Comparison of ENCODE assay signal across 27 cellular contexts in genomic region chr2:9808334-9809063, GRCh38. TPM values are rescaled to one million over a fixed set of nuclear protein-coding genes. Genes with fewer than 3 reads are reported as not detected.
DNase-seq lines count a peak whose midpoint lies in the region; ATAC-seq and TF ChIP-seq lines count a peak whose summit lies in the region.
"Had no signal": no experiment of that assay in that cellular context is flagged by ENCODE, and none has a peak within 500 bp of the region (broad histone marks: within the 10 kb centered on the region; RNA-seq: fewer than 3 reads in every experiment).

No MANE protein-coding gene starts in this region.

- H3K36me3 ChIP-seq in GM23338 (ENCODE audit: insufficient read depth) (no peaks in the 10 kb centered on the region), prostate gland (no peaks in the 10 kb centered on the region), ascending aorta (no peaks in the 10 kb centered on the region)
- H3K36me3 ChIP-seq: pancreas had no signal

- H3K27me3 ChIP-seq in GM23338 (ENCODE audit: insufficient read depth) (no peaks in the 10 kb centered on the region), prostate gland (replicated peaks; ENCODE audit: insufficient read depth) (no peaks in the 10 kb centered on the region), ascending aorta (no peaks in the 10 kb centered on the region)
- H3K27me3 ChIP-seq: pancreas had no signal

- no peak for DNase-seq in GM23338 (ENCODE audit: low spot score)
- DNase-seq in T-helper 17 cell = no peak
- no peak for DNase-seq in left colon
- DNase-seq in prostate gland (ENCODE audit: low spot score) = no peak
- no peak for DNase-seq in ascending aorta (ENCODE audit: low spot score in 2 of 2)
- DNase-seq in NK-92 treated with Interleukin-12 subunit alpha and Interleukin-12 subunit beta, amount 100 ng/mL, for 24 hours (lab: John Stamatoyannopoulos, UW) = no peak
- DNase-seq: activated CD4-positive, alpha-beta T cell treated with anti-CD3 and anti-CD28 coated beads, Interleukin-2, amount 10 ng/mL, durations not matched to agents 7 days and 5 days; anterior cingulate cortex; central memory CD4-positive, alpha-beta T cell; GF-D8; hippocampal formation; natural killer cell; NCI-H1417 treated with DMSO at 0.1 percent for 48 hours; NCI-H2081 treated with DMSO at 0.1 percent for 48 hours; NCI-H446 treated with DMSO at 0.1 percent for 48 hours; NCI-H82; stimulated activated CD4-positive, alpha-beta T cell treated with anti-CD3 and anti-CD28 coated beads, Interleukin-2, amount 100 ng/mL, for 48 hours; stimulated activated naive B cell treated with anti-CD40 and anti-IgM and Interleukin-4, amounts not matched to agents 10 μg/mL and 1 μg/mL and 100 μg/mL, for 72 hours had no signal

- intact Hi-C loops in left colon (cut with DNase I, micrococcal nuclease) = loop anchor here in 1 of 2 donors (10.0 kb wide), 1 partner anchor 246 kb away; no protein-coding TSS in a partner anchor
- intact Hi-C loops in prostate gland (cut with DNase I) = loop anchor here (10.0 kb wide), 1 partner anchor 626 kb away; no protein-coding TSS in a partner anchor
- intact Hi-C loops in ascending aorta (cut with DNase I) = no loop called here

- H3K79me2 ChIP-seq in GM23338 (replicated peaks; ENCODE audit: insufficient read depth) = no peaks in the 10 kb centered on the region

- H3K4me1 ChIP-seq in GM23338 (ENCODE audit: insufficient read depth) = no peaks in the 10 kb centered on the region
- H3K4me1 ChIP-seq in prostate gland (replicated peaks) = peaks cover 7% of the 10 kb centered on the region
- H3K4me1 ChIP-seq in ascending aorta = peaks cover 0 to 4% of the 10 kb centered on the region in 2 donors

- H3K27ac Mint-ChIP-seq in GM23338 = no peak overlapping the region
- peak overlapping the region; percentile 16 for H3K27ac Mint-ChIP-seq in T-helper 17 cell
- H3K27ac Mint-ChIP-seq: activated CD4-positive, alpha-beta T cell treated with anti-CD3 and anti-CD28 coated beads, Interleukin-2, amount 10 ng/mL, durations not matched to agents 7 days and 5 days; activated naive CD8-positive, alpha-beta T cell; activated T-helper 1 cell treated with anti-CD3 and anti-CD28 coated beads, Interleukin-12 subunit alpha, Interleukin-12 subunit beta, Interleukin-2, Interleukin-4 antibody, amounts not matched to agents 30 ng/mL and 10 ng/mL and 1 ng/mL, durations not matched to agents 14 hours and 24 hours and 36 hours; dendritic cell treated with granulocyte-macrophage colony-stimulating factor and Interleukin-4, amounts not matched to agents 40 ng/mL and 50 ng/mL, for 4 days; natural killer cell; stimulated activated naive B cell treated with anti-CD40 and anti-IgM and Interleukin-4, amounts not matched to agents 10 μg/mL and 1 μg/mL and 100 μg/mL, for 72 hours; T-helper 2 cell treated with Interferon-gamma antibody and Interleukin-4, amounts not matched to agents 5 μg/mL and 100 μg/mL, for 36 hours had no signal

- no peaks in the 10 kb centered on the region; the same call in 2 of the 3 replicates for H3K4me1 Mint-ChIP-seq in GM23338
- peaks cover 9% of the 10 kb centered on the region for H3K4me1 Mint-ChIP-seq in T-helper 17 cell
- H3K4me1 Mint-ChIP-seq: activated CD4-positive, alpha-beta T cell treated with anti-CD3 and anti-CD28 coated beads, Interleukin-2, amount 10 ng/mL, durations not matched to agents 7 days and 5 days had no signal

- TF ChIP-seq CTCF in GM23338 (conservative IDR thresholded peaks at IDR 0.05; ENCODE audit: low read depth in 2 of 2) = no peak
- TF ChIP-seq CTCF in prostate gland (IDR thresholded peaks at IDR 0.05) = no peak
- TF ChIP-seq CTCF in ascending aorta (IDR thresholded peaks at IDR 0.05) = no peak

- TF ChIP-seq POLR2A in prostate gland (IDR thresholded peaks at IDR 0.05) = no peak

- H3K4me3 ChIP-seq in GM23338 (no peak overlapping the region), prostate gland (no peak overlapping the region), ascending aorta (no peak overlapping the region)
- H3K4me3 ChIP-seq: pancreas had no signal

- H3K9me3 ChIP-seq in T-helper 17 cell (ENCODE audit: control insufficient read depth, low read length, poor library complexity, severe bottlenecking) = no peaks in the 10 kb centered on the region
- no peaks in the 10 kb centered on the region for H3K9me3 ChIP-seq in prostate gland
- no peaks in the 10 kb centered on the region for H3K9me3 ChIP-seq in ascending aorta
- H3K9me3 ChIP-seq: pancreas had no signal

- H3K27ac ChIP-seq in GM23338 (ENCODE audit: low read depth) = no peak overlapping the region
- peak overlapping the region; percentile 21 to 45 for H3K27ac ChIP-seq in prostate gland
- H3K27ac ChIP-seq in ascending aorta = no peak overlapping the region
- H3K27ac ChIP-seq: pancreas had no signal

- no peaks in the 10 kb centered on the region for H3F3A ChIP-seq in GM23338 (replicated peaks; ENCODE audit: low read depth)

- H3K9me2 ChIP-seq in GM23338 (ENCODE audit: insufficient read depth) = no peaks in the 10 kb centered on the region

- 53% methylated on average over 19 of the region's 19 CpGs for WGBS in prostate gland

- peak overlapping the region; percentile 52; the same call in 1 of the 2 replicates for H2AFZ ChIP-seq in GM23338

- no peaks in the 10 kb centered on the region for H3K9me3 Mint-ChIP-seq in GM23338
- H3K9me3 Mint-ChIP-seq: activated CD4-positive, alpha-beta T cell treated with anti-CD3 and anti-CD28 coated beads, Interleukin-2, amount 10 ng/mL, durations not matched to agents 7 days and 5 days; activated T-helper 1 cell treated with anti-CD3 and anti-CD28 coated beads, Interleukin-12 subunit alpha, Interleukin-12 subunit beta, Interleukin-2, Interleukin-4 antibody, amounts not matched to agents 30 ng/mL and 10 ng/mL and 1 ng/mL, durations not matched to agents 14 hours and 24 hours and 36 hours; dendritic cell treated with granulocyte-macrophage colony-stimulating factor and Interleukin-4, amounts not matched to agents 40 ng/mL and 50 ng/mL, for 4 days; natural killer cell; stimulated activated naive B cell treated with anti-CD40 and anti-IgM and Interleukin-4, amounts not matched to agents 10 μg/mL and 1 μg/mL and 100 μg/mL, for 72 hours; T-helper 2 cell treated with Interferon-gamma antibody and Interleukin-4, amounts not matched to agents 5 μg/mL and 100 μg/mL, for 36 hours had no signal

- no peak for ATAC-seq in GM23338
- no peak for ATAC-seq in T-helper 17 cell
- peak; percentile 2 for ATAC-seq in left colon
- no peak for ATAC-seq in GM18517 (IDR thresholded peaks at IDR 0.05; ENCODE audit: unreplicated experiment)
- no peak for ATAC-seq in GM19452 (IDR thresholded peaks at IDR 0.05; ENCODE audit: unreplicated experiment)
- ATAC-seq: left ventricle myocardium superior; natural killer cell; right cardiac atrium; stimulated activated naive B cell treated with anti-CD40 and anti-IgM and Interleukin-4, amounts not matched to agents 10 μg/mL and 1 μg/mL and 100 μg/mL, for 72 hours had no signal

- H3K4me3 Mint-ChIP-seq in GM23338 (no peak overlapping the region), T-helper 17 cell (no peak overlapping the region)
- H3K4me3 Mint-ChIP-seq: activated CD4-positive, alpha-beta T cell treated with anti-CD3 and anti-CD28 coated beads, Interleukin-2, amount 10 ng/mL, durations not matched to agents 7 days and 5 days; activated naive CD8-positive, alpha-beta T cell; activated T-helper 1 cell treated with anti-CD3 and anti-CD28 coated beads, Interleukin-12 subunit alpha, Interleukin-12 subunit beta, Interleukin-2, Interleukin-4 antibody, amounts not matched to agents 30 ng/mL and 10 ng/mL and 1 ng/mL, durations not matched to agents 14 hours and 24 hours and 36 hours; dendritic cell treated with granulocyte-macrophage colony-stimulating factor and Interleukin-4, amounts not matched to agents 40 ng/mL and 50 ng/mL, for 4 days; natural killer cell; stimulated activated naive B cell treated with anti-CD40 and anti-IgM and Interleukin-4, amounts not matched to agents 10 μg/mL and 1 μg/mL and 100 μg/mL, for 72 hours; T-helper 2 cell treated with Interferon-gamma antibody and Interleukin-4, amounts not matched to agents 5 μg/mL and 100 μg/mL, for 36 hours had no signal

- H3K4me2 ChIP-seq in GM23338 = no peak overlapping the region

- no peaks in the 10 kb centered on the region; the same call in 2 of the 3 replicates for H3K36me3 Mint-ChIP-seq in GM23338 (ENCODE audit: low read depth)
- no peaks in the 10 kb centered on the region for H3K36me3 Mint-ChIP-seq in T-helper 17 cell (ENCODE audit: low read depth)
- H3K36me3 Mint-ChIP-seq: activated naive CD8-positive, alpha-beta T cell; natural killer cell; stimulated activated naive B cell treated with anti-CD40 and anti-IgM and Interleukin-4, amounts not matched to agents 10 μg/mL and 1 μg/mL and 100 μg/mL, for 72 hours had no signal

- H4K20me1 ChIP-seq in GM23338 (replicated peaks; ENCODE audit: insufficient read depth) = no peaks in the 10 kb centered on the region

- H3K27me3 Mint-ChIP-seq in GM23338 (ENCODE audit: insufficient read depth, low read depth, poor library complexity) = peaks cover 8% of the 10 kb centered on the region
- peaks cover under 1% of the 10 kb centered on the region for H3K27me3 Mint-ChIP-seq in T-helper 17 cell

TF ChIP-seq in GM23338, 12 proteins besides CTCF, POLR2A, EP300 and RAD21 (continues in another document):
- no peak for TF ChIP-seq STAT1 (IDR thresholded peaks at IDR 0.05; ENCODE audit: unreplicated experiment)
- TF ChIP-seq EZH2 (IDR thresholded peaks at IDR 0.05; ENCODE audit: low read depth, unreplicated experiment) = no peak
- TF ChIP-seq ZNF331 (CRISPR knock-in tag; IDR thresholded peaks at IDR 0.05; ENCODE audit: low read depth) = no peak
- TF ChIP-seq CREB1 (CRISPR knock-in tag; IDR thresholded peaks at IDR 0.05; ENCODE audit: low read depth) = no peak
- TF ChIP-seq ZNF114 (CRISPR knock-in tag; IDR thresholded peaks at IDR 0.05) = no peak
- TF ChIP-seq EZH2phosphoT487 (IDR thresholded peaks at IDR 0.05; ENCODE audit: unreplicated experiment) = no peak
- TF ChIP-seq JUNB (IDR thresholded peaks at IDR 0.05; ENCODE audit: unreplicated experiment) = no peak
- TF ChIP-seq POLR2AphosphoS5 (IDR thresholded peaks at IDR 0.05; ENCODE audit: low read depth) = no peak

RNA-seq across cellular contexts. Expression of gene TAF1B, which starts 34.8 kb away (rescaled TPM):
- 17.1 and 28.9 TPM in 2 replicates for total RNA-seq in GM23338 (2014; rRNA removed; shearing (Covaris generic))
- polyA plus RNA-seq in GM23338 (2016; fragmentation: Nextera tagmentation; extraction: Ambion mirVana) = 22.2 and 24.6 TPM in 2 replicates
- total RNA-seq in T-helper 17 cell (10 to 100 TPM; 15.3 to 19.9 TPM), left colon (10 to 100 TPM in 1 of 2 donors, 1 to 10 TPM in 1; 9.0 to 11.9 TPM), prostate gland (10 to 100 TPM; 14.8 to 16.0 TPM), ascending aorta (58.5 TPM)

Comparison
In these comparisons a context has a peak if more than half of its experiments do, and no peak if none do; other contexts are left out.
1. H3K27ac ChIP-seq: peak in prostate gland (2 of 2); none in GM23338 (single experiment) and ascending aorta (0 of 2).